Comparison of ENCODE assay signal across 18 cellular contexts in genomic region chr10:109953745-109954144, GRCh38. TPM values are rescaled to one million over a fixed set of nuclear protein-coding genes. Genes with fewer than 3 reads are reported as not detected.
DNase-seq lines count a peak whose midpoint lies in the region; ATAC-seq and TF ChIP-seq lines count a peak whose summit lies in the region.
"Had no signal": no experiment of that assay in that cellular context is flagged by ENCODE, and none has a peak within 500 bp of the region (broad histone marks: within the 10 kb centered on the region; RNA-seq: fewer than 3 reads in every experiment).

No MANE protein-coding gene starts in this region.

- H2BK120ac ChIP-seq in IMR-90 (ENCODE audit: low read depth, low read length), result no peak overlapping the region

- no peaks in the 10 kb centered on the region for H3K9me3 Mint-ChIP-seq in activated CD4-positive, alpha-beta T cell treated with anti-CD3 and anti-CD28 coated beads for 36 hours (ENCODE audit: low read depth)

- H3K18ac ChIP-seq in IMR-90 (ENCODE audit: low read depth, low read length), result no peak overlapping the region

- H3K27me3 ChIP-seq in IMR-90 (ENCODE audit: control insufficient read depth, insufficient read depth, low read length), result no peaks in the 10 kb centered on the region
- H3K27me3 ChIP-seq: MG63 had no signal

- no peak for ATAC-seq in IMR-90 (ENCODE audit: low read depth)
- ATAC-seq in mucosa of descending colon, result peak; percentile 54
- no peak for ATAC-seq in GM19351 (IDR thresholded peaks at IDR 0.05; ENCODE audit: unreplicated experiment)
- no peak for ATAC-seq in activated CD4-positive, alpha-beta T cell treated with anti-CD3 and anti-CD28 coated beads for 36 hours
- ATAC-seq in HG03139 (IDR thresholded peaks at IDR 0.05; ENCODE audit: unreplicated experiment), result no peak
- no peak for ATAC-seq in HG03378 (IDR thresholded peaks at IDR 0.05; ENCODE audit: unreplicated experiment)
- ATAC-seq: A549, HepG2 had no signal

- H3K4me1 ChIP-seq in IMR-90 (ENCODE audit: control insufficient read depth, insufficient read depth, low read length) (no peaks in the 10 kb centered on the region; the same call in 1 of the 2 replicates), mucosa of descending colon (ENCODE audit: low read depth) (no peaks in the 10 kb centered on the region)
- H3K4me1 ChIP-seq: A549 had no signal

- intact Hi-C loops in IMR-90 (cut with micrococcal nuclease), result no loop called here
- intact Hi-C loops in mucosa of descending colon (cut with DNase I, micrococcal nuclease), result no loop called here
- intact Hi-C loops in activated CD4-positive, alpha-beta T cell treated with anti-CD3 and anti-CD28 coated beads for 36 hours (cut with DNase I, micrococcal nuclease), result no loop called here

- H3K14ac ChIP-seq in IMR-90 (replicated peaks; ENCODE audit: low read depth, low read length), result no peak overlapping the region

- H2BK5ac ChIP-seq in IMR-90 (ENCODE audit: low read depth, low read length, poor library complexity, severe bottlenecking), result no peak overlapping the region

- H2BK15ac ChIP-seq in IMR-90 (ENCODE audit: low read depth, low read length), result no peak overlapping the region

- no peak overlapping the region for H3K27ac Mint-ChIP-seq in activated CD4-positive, alpha-beta T cell treated with anti-CD3 and anti-CD28 coated beads for 36 hours

- no peak overlapping the region for H3K4me3 Mint-ChIP-seq in activated CD4-positive, alpha-beta T cell treated with anti-CD3 and anti-CD28 coated beads for 36 hours

- no peak overlapping the region for H3K4me2 ChIP-seq in IMR-90 (ENCODE audit: low read depth, low read length)
- H3K4me2 ChIP-seq: A549 had no signal

- no peak overlapping the region for H2BK20ac ChIP-seq in IMR-90 (ENCODE audit: low read depth, low read length)

- no peak overlapping the region for H3K56ac ChIP-seq in IMR-90 (ENCODE audit: extremely low read depth, insufficient read depth, low read length)

- POLR2A ChIA-PET in IMR-90 (lab: Charles Lee; ENCODE audit: unreplicated experiment), result no interaction called here
- POLR2A ChIA-PET in activated CD4-positive, alpha-beta T cell treated with anti-CD3 and anti-CD28 coated beads for 36 hours (lab: Charles Lee), result no interaction called here

- no peaks in the 10 kb centered on the region; the same call in 1 of the 2 replicates for H3K9me3 ChIP-seq in IMR-90 (ENCODE audit: control insufficient read depth, insufficient read depth, low read length)
- H3K9me3 ChIP-seq in mucosa of descending colon, result no peaks in the 10 kb centered on the region
- H3K9me3 ChIP-seq: A549, MG63 had no signal

- H3K36me3 ChIP-seq in IMR-90 (ENCODE audit: control insufficient read depth, insufficient read depth, low read length), result no peaks in the 10 kb centered on the region
- no peaks in the 10 kb centered on the region for H3K36me3 ChIP-seq in mucosa of descending colon (ENCODE audit: low read depth)
- H3K36me3 ChIP-seq: MG63 had no signal

- H3K36me3 Mint-ChIP-seq in activated CD4-positive, alpha-beta T cell treated with anti-CD3 and anti-CD28 coated beads for 36 hours (ENCODE audit: low read depth), result no peaks in the 10 kb centered on the region

- H4K20me1 ChIP-seq in IMR-90 (ENCODE audit: insufficient read depth, low read length), result no peaks in the 10 kb centered on the region

- H4K5ac ChIP-seq in IMR-90 (ENCODE audit: low read depth, low read length), result no peak overlapping the region

- CTCF ChIA-PET in IMR-90 (lab: Yijun Ruan, JAX), result no interaction called here
- CTCF ChIA-PET in activated CD4-positive, alpha-beta T cell treated with anti-CD3 and anti-CD28 coated beads for 36 hours (lab: Charles Lee), result interaction anchor here (0.6 to 1.9 kb wide), 6 partner anchors 13 to 796 kb away, joined by 3 to 5 read pairs (median 3); no protein-coding TSS in a partner anchor

- in situ Hi-C loops in IMR-90 (cut with MboI; ENCODE audit: low sequenced_read_pairs), result no loop called here

- H2AK5ac ChIP-seq in IMR-90 (ENCODE audit: low read depth, low read length), result 0 out of 2 replicates have a peak overlapping the region, but pooled peaks have one; percentile 25

- dilution Hi-C loops in IMR-90 (cut with HindIII; ENCODE audit: low sequenced_read_pairs, unreplicated experiment), result no loop called here

- no peak overlapping the region for H2AK9ac ChIP-seq in IMR-90 (replicated peaks; ENCODE audit: low read depth, low read length, poor library complexity)

- DNase-seq in IMR-90, result no peak
- DNase-seq in astrocyte of the hippocampus (ENCODE audit: low read depth, low spot score), result peak; percentile 42
- DNase-seq in fibroblast of the aortic adventitia (ENCODE audit: low read depth), result peak; percentile 81
- DNase-seq in mucosa of descending colon, result no peak
- DNase-seq in activated CD4-positive, alpha-beta T cell treated with anti-CD3 and anti-CD28 coated beads for 36 hours, result no peak
- DNase-seq: COR-L47, DMS153, EL, H7, MG63, NCI-H1092 treated with DMSO at 0.1 percent for 48 hours, NCI-H1694 had no signal

- H4K8ac ChIP-seq in IMR-90 (ENCODE audit: low read depth in 2 of 2, low read length in 2 of 2), result no peak overlapping the region

- no peak for TF ChIP-seq RAD21 in IMR-90 (IDR thresholded peaks at IDR 0.05; ENCODE audit: low read length)

- H3K79me1 ChIP-seq in IMR-90 (ENCODE audit: low read depth in 1 of 2, low read length in 2 of 2), result no peaks in the 10 kb centered on the region

- TF ChIP-seq CTCF in IMR-90 (conservative IDR thresholded peaks at IDR 0.05; ENCODE audit: low read depth, low read length), result no peak
- TF ChIP-seq CTCF in fibroblast of the aortic adventitia (IDR thresholded peaks at IDR 0.05; ENCODE audit: insufficient read depth, low read length), result no peak
- no peak for TF ChIP-seq CTCF in mucosa of descending colon (IDR thresholded peaks at IDR 0.05)

- no TSS peak for BruUV-seq in IMR-90 (replicated peaks; lab: Mats Ljungman, UMichigan)

- 0 out of 2 replicates have a peak overlapping the region, but pooled peaks have one; percentile 8 for H3K23ac ChIP-seq in IMR-90 (ENCODE audit: low read depth, low read length)

- no peak overlapping the region for H2AFZ ChIP-seq in IMR-90 (replicated peaks; ENCODE audit: low read length, poor library complexity)

- no peak for TF ChIP-seq POLR2A in IMR-90 (IDR thresholded peaks at IDR 0.05; ENCODE audit: low read depth, low read length)

- no CpG with 5 or more reads among the region's 2 CpGs for WGBS in IMR-90 (ENCODE audit: extremely low coverage in 2 of 2, insufficient read length in 1 of 2), 2 experiments

- no peak overlapping the region for H3K9ac ChIP-seq in IMR-90 (ENCODE audit: low read depth, low read length)

- H3K27me3 Mint-ChIP-seq in activated CD4-positive, alpha-beta T cell treated with anti-CD3 and anti-CD28 coated beads for 36 hours, result no peaks in the 10 kb centered on the region

- no peaks in the 10 kb centered on the region for H3K9me1 ChIP-seq in IMR-90 (ENCODE audit: insufficient read depth, low read length)

- H3K27ac ChIP-seq in IMR-90 (ENCODE audit: insufficient read depth, low read length), result no peak overlapping the region
- H3K27ac ChIP-seq: A549, C4-2B had no signal

- H3K4me1 Mint-ChIP-seq in activated CD4-positive, alpha-beta T cell treated with anti-CD3 and anti-CD28 coated beads for 36 hours, result peaks cover 2% of the 10 kb centered on the region

- H3K4me3 ChIP-seq in IMR-90 (ENCODE audit: insufficient read depth, low read depth, low read length) (no peak overlapping the region), fibroblast of the aortic adventitia (ENCODE audit: low read depth, low read length) (no peak overlapping the region), mucosa of descending colon (no peak overlapping the region)
- H3K4me3 ChIP-seq: A549, MG63 had no signal

- H3K4ac ChIP-seq in IMR-90 (ENCODE audit: low read depth, low read length), result no peak overlapping the region

- H4K91ac ChIP-seq in IMR-90 (ENCODE audit: insufficient read depth, low read depth, low read length), result no peak overlapping the region

TF ChIP-seq in IMR-90, 13 proteins besides CTCF, POLR2A, EP300 and RAD21:
- TF ChIP-seq FOS (IDR thresholded peaks at IDR 0.05; ENCODE audit: low read depth, low read length) (no peak), ELK1 (IDR thresholded peaks at IDR 0.05; ENCODE audit: borderline replicate concordance, low read depth, low read length) (no peak), MAZ (IDR thresholded peaks at IDR 0.05; ENCODE audit: borderline replicate concordance, low read depth, low read length) (no peak)

RNA-seq across cellular contexts. Expression of gene XPNPEP1, which starts 30.4 kb away (rescaled TPM):
- 136 and 164 TPM in 2 replicates for total RNA-seq in IMR-90 (2012; rRNA removed)
- 311 and 378 TPM in 2 replicates for polyA plus RNA-seq in IMR-90 (2012; rRNA removed)
- 71.3 and 117 TPM in 2 replicates for polyA plus RNA-seq in IMR-90 (2012; cell fraction: cytosol; rRNA removed)
- polyA plus RNA-seq in IMR-90 (2012; cell fraction: nucleus; rRNA removed; ENCODE audit: low replicate concordance), result 84.0 and 137 TPM in 2 replicates
- total RNA-seq in fibroblast of the aortic adventitia (ENCODE audit: low replicate concordance), result 103 and 253 TPM in 2 replicates
- total RNA-seq in mucosa of descending colon, result 10 to 100 TPM; 66.6 to 97.7 (median 87.5) TPM
- total RNA-seq in activated CD4-positive, alpha-beta T cell treated with anti-CD3 and anti-CD28 coated beads for 36 hours, result 10 to 100 TPM; 85.4 to 91.2 TPM

RNA-seq across cellular contexts. Expression of gene ADD3, which starts 54.0 kb away (rescaled TPM):
- total RNA-seq in IMR-90 (2012; rRNA removed) (137 and 212 TPM in 2 replicates), fibroblast of the aortic adventitia (ENCODE audit: low replicate concordance) (127 and 524 TPM in 2 replicates), mucosa of descending colon (100 to 1,000 TPM; 109 to 165 (median 141) TPM)
- polyA plus RNA-seq in IMR-90 (2012; rRNA removed), result 138 and 153 TPM in 2 replicates
- polyA plus RNA-seq in IMR-90 (2012; cell fraction: cytosol; rRNA removed), result 10.8 and 15.8 TPM in 2 replicates
- polyA plus RNA-seq in IMR-90 (2012; cell fraction: nucleus; rRNA removed; ENCODE audit: low replicate concordance), result 20.6 and 239 TPM in 2 replicates
- total RNA-seq in activated CD4-positive, alpha-beta T cell treated with anti-CD3 and anti-CD28 coated beads for 36 hours, result 100 to 1,000 TPM in 1 of 2 experiments, 10 to 100 TPM in 1; 72.5 to 101 TPM

Comparison
In these comparisons a context has a peak if more than half of its experiments do, and no peak if none do; other contexts are left out.
1. DNase-seq: peak in astrocyte of the hippocampus (single experiment) and fibroblast of the aortic adventitia (single experiment); none in IMR-90 (single experiment), mucosa of descending colon (0 of 3) and activated CD4-positive, alpha-beta T cell treated with anti-CD3 and anti-CD28 coated beads for 36 hours (single experiment).